In genomic region chr6:111487656-111488055, GRCh38 we compare ENCODE assay signal across 9 cellular contexts. TPM values are rescaled to one million over a fixed set of nuclear protein-coding genes. Genes with fewer than 3 reads are reported as not detected.
DNase-seq lines count a peak whose midpoint lies in the region; ATAC-seq and TF ChIP-seq lines count a peak whose summit lies in the region.
"Had no signal": no experiment of that assay in that cellular context is flagged by ENCODE, and none has a peak within 500 bp of the region (broad histone marks: within the 10 kb centered on the region; RNA-seq: fewer than 3 reads in every experiment).

No MANE protein-coding gene starts in this region.

- TF ChIP-seq CTCF in epithelial cell of esophagus (IDR thresholded peaks at IDR 0.05; ENCODE audit: insufficient read depth, low read depth, low read length, missing control alignments) (no peak), Peyer's patch (IDR thresholded peaks at IDR 0.05) (no peak)

- H3K4me1 Mint-ChIP-seq in CD4-positive, CD25-positive, alpha-beta regulatory T cell: peaks cover 22 to 46% (median 34%) of the 10 kb centered on the region in 4 donors

- H3K4me1 ChIP-seq in CD4-positive, CD25-positive, alpha-beta regulatory T cell (ENCODE audit: control insufficient read depth, insufficient read depth, low read length, poor library complexity, severe bottlenecking): peaks cover 34% of the 10 kb centered on the region
- peaks cover 0 to 10% (median 0%) of the 10 kb centered on the region in 4 donors for H3K4me1 ChIP-seq in Peyer's patch

- no peak for TF ChIP-seq POLR2A in Peyer's patch (IDR thresholded peaks at IDR 0.05)

- peak; percentile 14 to 19 for ATAC-seq in CD4-positive, CD25-positive, alpha-beta regulatory T cell (ENCODE audit: low read depth in 2 of 2)
- peak; percentile 28 for ATAC-seq in GM21381 (IDR thresholded peaks at IDR 0.05; ENCODE audit: unreplicated experiment)

- no peaks in the 10 kb centered on the region for H3K9me3 Mint-ChIP-seq in CD4-positive, CD25-positive, alpha-beta regulatory T cell
- H3K9me3 Mint-ChIP-seq: neural crest cell had no signal

- no peaks in the 10 kb centered on the region for H3K36me3 ChIP-seq in CD4-positive, CD25-positive, alpha-beta regulatory T cell (ENCODE audit: control insufficient read depth, insufficient read depth, low read length)
- no peaks in the 10 kb centered on the region for H3K36me3 ChIP-seq in Peyer's patch

- peak overlapping the region; percentile 71 for H3K27ac ChIP-seq in CD4-positive, CD25-positive, alpha-beta regulatory T cell (ENCODE audit: insufficient read depth, low read length, poor library complexity, severe bottlenecking)
- peak overlapping the region in 1 of 4 donors; percentile 38 for H3K27ac ChIP-seq in Peyer's patch

- H3K27ac Mint-ChIP-seq in CD4-positive, CD25-positive, alpha-beta regulatory T cell: peak overlapping the region; percentile 40 to 70 (median 65)

- DNase-seq in CD4-positive, CD25-positive, alpha-beta regulatory T cell: peak in 2 of 3 donors; percentile 62 to 86
- peak; percentile 90 for DNase-seq in MV-4-11 (lab: John Stamatoyannopoulos, UW)
- peak; percentile 93 for DNase-seq in epithelial cell of esophagus (ENCODE audit: low read depth)
- no peak for DNase-seq in amniotic stem cell (lab: John Stamatoyannopoulos, UW)
- DNase-seq in NCI-H1436 (lab: John Stamatoyannopoulos, UW): no peak
- no peak for DNase-seq in stimulated activated CD4-positive, alpha-beta T cell treated with anti-CD3 and anti-CD28 coated beads, Interleukin-2, amount 100 ng/mL, for 48 hours
- DNase-seq in Peyer's patch: no peak

- H3K36me3 Mint-ChIP-seq in CD4-positive, CD25-positive, alpha-beta regulatory T cell: peaks cover 3% of the 10 kb centered on the region

- no peaks in the 10 kb centered on the region for H3K27me3 ChIP-seq in CD4-positive, CD25-positive, alpha-beta regulatory T cell (ENCODE audit: control insufficient read depth, insufficient read depth, low read length)
- no peaks in the 10 kb centered on the region for H3K27me3 ChIP-seq in Peyer's patch

- peak overlapping the region; percentile 0 to 70 (median 47) for H3K4me3 Mint-ChIP-seq in CD4-positive, CD25-positive, alpha-beta regulatory T cell

- H3K4me3 ChIP-seq in CD4-positive, CD25-positive, alpha-beta regulatory T cell (ENCODE audit: low read depth, low read length): peak overlapping the region; percentile 58
- H3K4me3 ChIP-seq in epithelial cell of esophagus (ENCODE audit: low read length) (no peak overlapping the region), Peyer's patch (no peak overlapping the region)

- H3K27me3 Mint-ChIP-seq in CD4-positive, CD25-positive, alpha-beta regulatory T cell: no peaks in the 10 kb centered on the region

- no peaks in the 10 kb centered on the region for H3K9me3 ChIP-seq in CD4-positive, CD25-positive, alpha-beta regulatory T cell (ENCODE audit: control insufficient read depth in 2 of 2, low read length in 2 of 2)
- H3K9me3 ChIP-seq in Peyer's patch: no peaks in the 10 kb centered on the region

RNA-seq across cellular contexts. Expression of gene REV3L, which starts 4.6 kb away (rescaled TPM):
- 35.7 TPM for total RNA-seq in CD4-positive, CD25-positive, alpha-beta regulatory T cell
- 10 to 100 TPM in 1 of 4 donors, 1 to 10 TPM in 3; 6.5 to 11.2 (median 8.8) TPM for polyA plus RNA-seq in CD4-positive, CD25-positive, alpha-beta regulatory T cell
- 10 to 100 TPM; 20.5 to 50.3 (median 38.0) TPM for total RNA-seq in Peyer's patch

Comparison
In these comparisons a context has a peak if more than half of its experiments do, and no peak if none do; other contexts are left out.
1. DNase-seq: peak in CD4-positive, CD25-positive, alpha-beta regulatory T cell (2 of 3), MV-4-11 (single experiment) and epithelial cell of esophagus (single experiment); none in amniotic stem cell (single experiment), NCI-H1436 (single experiment), stimulated activated CD4-positive, alpha-beta T cell treated with anti-CD3 and anti-CD28 coated beads, Interleukin-2, amount 100 ng/mL, for 48 hours (0 of 2) and Peyer's patch (0 of 3).